16 cellular contexts compared by ENCODE assay signal in the genomic region with DNA sequence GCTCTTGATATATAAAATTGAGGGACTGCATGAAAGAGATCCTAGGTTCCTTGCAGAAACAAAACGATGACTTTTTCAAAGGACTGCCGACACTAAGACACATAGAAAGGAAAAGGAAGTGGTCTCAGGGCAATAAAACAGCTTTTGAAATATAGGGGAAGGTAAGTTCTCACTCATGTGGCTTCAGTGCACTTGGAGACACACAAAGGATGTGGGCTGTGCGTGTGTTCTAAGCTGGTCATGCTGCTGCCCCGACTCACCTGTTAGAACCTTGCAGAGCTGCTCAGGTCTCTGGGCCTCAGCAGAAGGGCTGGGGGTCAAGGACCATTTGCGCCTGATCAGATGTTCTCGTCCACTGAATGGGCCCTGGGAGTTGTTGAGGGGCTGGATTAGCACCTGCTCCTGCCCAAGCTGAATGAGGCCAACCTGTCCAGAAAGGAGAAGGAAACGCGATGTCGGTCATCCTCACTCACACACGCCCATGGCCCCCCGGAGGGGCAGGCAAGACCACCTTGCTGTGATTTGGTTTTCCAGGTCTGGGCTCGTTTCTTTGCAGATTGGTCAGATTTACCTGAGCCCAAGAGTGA. TPM values are rescaled to one million over a fixed set of nuclear protein-coding genes. Genes with fewer than 3 reads are reported as not detected.
DNase-seq lines count a peak whose midpoint lies in the region; ATAC-seq lines count a peak whose summit lies in the region.
"Had no signal": no experiment of that assay in that cellular context is flagged by ENCODE, and none has a peak within 500 bp of the region (broad histone marks: within the 10 kb centered on the region; RNA-seq: fewer than 3 reads in every experiment).

No MANE protein-coding gene starts in this region.

- H3K36me3 Mint-ChIP-seq in activated CD4-positive, alpha-beta T cell treated with anti-CD3 and anti-CD28 coated beads, Interleukin-2, amount 10 ng/mL, durations not matched to agents 24 days and 14 days (ENCODE audit: low read depth) = peaks cover 2% of the 10 kb centered on the region
- H3K36me3 Mint-ChIP-seq in activated naive CD4-positive, alpha-beta T cell treated with anti-CD3 and anti-CD28 coated beads, Interleukin-2, amount 50 U/mL, for 24 hours = peaks cover 3% of the 10 kb centered on the region
- no peaks in the 10 kb centered on the region for H3K36me3 Mint-ChIP-seq in stimulated activated effector memory CD8-positive, alpha-beta T cell treated with anti-CD3 and anti-CD28 coated beads, Interleukin-12 subunit alpha, Interleukin-12 subunit beta, amount 100 ng/mL, for 72 hours
- H3K36me3 Mint-ChIP-seq: neural progenitor cell had no signal

- peak; percentile 79 for ATAC-seq in stimulated activated effector memory CD8-positive, alpha-beta T cell treated with anti-CD3 and anti-CD28 coated beads, Interleukin-12 subunit alpha, Interleukin-12 subunit beta, amount 100 ng/mL, for 72 hours
- ATAC-seq in GM18907 (IDR thresholded peaks at IDR 0.05; ENCODE audit: unreplicated experiment) = no peak
- no peak for ATAC-seq in HG03135 (IDR thresholded peaks at IDR 0.05; ENCODE audit: unreplicated experiment)
- ATAC-seq: A549, body of pancreas, sciatic nerve had no signal

- peak; percentile 82 for DNase-seq in activated CD4-positive, alpha-beta T cell treated with anti-CD3 and anti-CD28 coated beads, Interleukin-2, amount 10 ng/mL, durations not matched to agents 24 days and 14 days
- DNase-seq in activated CD4-positive, alpha-beta T cell treated with anti-CD3 and anti-CD28 coated beads, Interleukin-2, amount 50 U/mL, for 4 hours = no peak
- DNase-seq in NOMO-1 treated with dmso at 0.1 percent for 144 hours (lab: John Stamatoyannopoulos, UW; ENCODE audit: unreplicated experiment) (peak; percentile 44), AG20443 (ENCODE audit: low spot score) (no peak)
- no peak for DNase-seq in stimulated activated effector memory CD8-positive, alpha-beta T cell treated with anti-CD3 and anti-CD28 coated beads, Interleukin-12 subunit alpha, Interleukin-12 subunit beta, amount 100 ng/mL, for 72 hours (ENCODE audit: low spot score in 2 of 2)
- DNase-seq: body of pancreas; Caco-2; effector CD4-positive, alpha-beta T cell; NCI-H187; NCI-H69 had no signal

- intact Hi-C loops in activated CD4-positive, alpha-beta T cell treated with anti-CD3 and anti-CD28 coated beads, Interleukin-2, amount 10 ng/mL, durations not matched to agents 24 days and 14 days (cut with micrococcal nuclease) = no loop called here

- H3K9me3 Mint-ChIP-seq in activated CD4-positive, alpha-beta T cell treated with anti-CD3 and anti-CD28 coated beads, Interleukin-2, amount 10 ng/mL, durations not matched to agents 24 days and 14 days = no peaks in the 10 kb centered on the region
- H3K9me3 Mint-ChIP-seq in activated naive CD4-positive, alpha-beta T cell treated with anti-CD3 and anti-CD28 coated beads, Interleukin-2, amount 50 U/mL, for 24 hours = no peaks in the 10 kb centered on the region
- H3K9me3 Mint-ChIP-seq in stimulated activated effector memory CD8-positive, alpha-beta T cell treated with anti-CD3 and anti-CD28 coated beads, Interleukin-12 subunit alpha, Interleukin-12 subunit beta, amount 100 ng/mL, for 72 hours = no peaks in the 10 kb centered on the region
- H3K9me3 Mint-ChIP-seq: neural progenitor cell had no signal

- H3K27me3 Mint-ChIP-seq in activated CD4-positive, alpha-beta T cell treated with anti-CD3 and anti-CD28 coated beads, Interleukin-2, amount 10 ng/mL, durations not matched to agents 24 days and 14 days = peaks cover 10% of the 10 kb centered on the region
- no peaks in the 10 kb centered on the region for H3K27me3 Mint-ChIP-seq in activated naive CD4-positive, alpha-beta T cell treated with anti-CD3 and anti-CD28 coated beads, Interleukin-2, amount 50 U/mL, for 24 hours

- peak overlapping the region; percentile 71 for H3K4me3 Mint-ChIP-seq in activated CD4-positive, alpha-beta T cell treated with anti-CD3 and anti-CD28 coated beads, Interleukin-2, amount 10 ng/mL, durations not matched to agents 24 days and 14 days
- peak overlapping the region; percentile 80 for H3K4me3 Mint-ChIP-seq in activated naive CD4-positive, alpha-beta T cell treated with anti-CD3 and anti-CD28 coated beads, Interleukin-2, amount 50 U/mL, for 24 hours
- H3K4me3 Mint-ChIP-seq in stimulated activated effector memory CD8-positive, alpha-beta T cell treated with anti-CD3 and anti-CD28 coated beads, Interleukin-12 subunit alpha, Interleukin-12 subunit beta, amount 100 ng/mL, for 72 hours = peak overlapping the region; percentile 60
- H3K4me3 Mint-ChIP-seq: neural progenitor cell had no signal

- peaks cover 42% of the 10 kb centered on the region for H3K4me1 Mint-ChIP-seq in activated CD4-positive, alpha-beta T cell treated with anti-CD3 and anti-CD28 coated beads, Interleukin-2, amount 10 ng/mL, durations not matched to agents 24 days and 14 days
- peaks cover 78% of the 10 kb centered on the region for H3K4me1 Mint-ChIP-seq in activated naive CD4-positive, alpha-beta T cell treated with anti-CD3 and anti-CD28 coated beads, Interleukin-2, amount 50 U/mL, for 24 hours
- peaks cover 47% of the 10 kb centered on the region for H3K4me1 Mint-ChIP-seq in stimulated activated effector memory CD8-positive, alpha-beta T cell treated with anti-CD3 and anti-CD28 coated beads, Interleukin-12 subunit alpha, Interleukin-12 subunit beta, amount 100 ng/mL, for 72 hours

- H3K27ac Mint-ChIP-seq in activated CD4-positive, alpha-beta T cell treated with anti-CD3 and anti-CD28 coated beads, Interleukin-2, amount 10 ng/mL, durations not matched to agents 24 days and 14 days = no peak overlapping the region
- H3K27ac Mint-ChIP-seq in activated naive CD4-positive, alpha-beta T cell treated with anti-CD3 and anti-CD28 coated beads, Interleukin-2, amount 50 U/mL, for 24 hours = peak overlapping the region; percentile 59
- peak overlapping the region; percentile 54 for H3K27ac Mint-ChIP-seq in stimulated activated effector memory CD8-positive, alpha-beta T cell treated with anti-CD3 and anti-CD28 coated beads, Interleukin-12 subunit alpha, Interleukin-12 subunit beta, amount 100 ng/mL, for 72 hours
- H3K27ac Mint-ChIP-seq: neural progenitor cell had no signal

RNA-seq across cellular contexts. Expression of a gene that starts 11.1 kb away (rescaled TPM):
- total RNA-seq in activated CD4-positive, alpha-beta T cell treated with anti-CD3 and anti-CD28 coated beads, Interleukin-2, amount 10 ng/mL, durations not matched to agents 24 days and 14 days = 0.47 and 1.1 TPM in 2 replicates

Comparison
In these comparisons a context has a peak if more than half of its experiments do, and no peak if none do; other contexts are left out.
1. DNase-seq: peak in activated CD4-positive, alpha-beta T cell treated with anti-CD3 and anti-CD28 coated beads, Interleukin-2, amount 10 ng/mL, durations not matched to agents 24 days and 14 days (single experiment) and NOMO-1 treated with dmso at 0.1 percent for 144 hours (single experiment); none in activated CD4-positive, alpha-beta T cell treated with anti-CD3 and anti-CD28 coated beads, Interleukin-2, amount 50 U/mL, for 4 hours (0 of 2), stimulated activated effector memory CD8-positive, alpha-beta T cell treated with anti-CD3 and anti-CD28 coated beads, Interleukin-12 subunit alpha, Interleukin-12 subunit beta, amount 100 ng/mL, for 72 hours (0 of 2) and AG20443 (single experiment).
2. Peak in every context shown above with its lines, with median percentiles within 50 percentile points of each other: H3K4me3 Mint-ChIP-seq.